Comparison of ENCODE assay signal across 1 cellular context in genomic region chr4:125062079-125062478, GRCh38.
TF ChIP-seq lines count a peak whose summit lies in the region.

No MANE protein-coding gene starts in this region.

TF ChIP-seq in GM23338, 12 proteins besides CTCF, POLR2A, EP300 and RAD21 (continued from another document):
- TF ChIP-seq REST (IDR thresholded peaks at IDR 0.05; ENCODE audit: unreplicated experiment), result no peak
- no peak for TF ChIP-seq POLR2AphosphoS5 (IDR thresholded peaks at IDR 0.05; ENCODE audit: low read depth)
- TF ChIP-seq STAT1 (IDR thresholded peaks at IDR 0.05; ENCODE audit: unreplicated experiment), result no peak
- TF ChIP-seq CREB1 (CRISPR knock-in tag; IDR thresholded peaks at IDR 0.05; ENCODE audit: low read depth), result no peak
- no peak for TF ChIP-seq NANOG (IDR thresholded peaks at IDR 0.05; ENCODE audit: borderline replicate concordance)
- TF ChIP-seq ZNF462 (CRISPR knock-in tag; IDR thresholded peaks at IDR 0.05), result no peak
- TF ChIP-seq ZNF114 (CRISPR knock-in tag; IDR thresholded peaks at IDR 0.05), result no peak
- TF ChIP-seq ETS1 (IDR thresholded peaks at IDR 0.05), result no peak
- no peak for TF ChIP-seq EZH2phosphoT487 (IDR thresholded peaks at IDR 0.05; ENCODE audit: unreplicated experiment)
- no peak for TF ChIP-seq EZH2 (IDR thresholded peaks at IDR 0.05; ENCODE audit: low read depth, unreplicated experiment)
- TF ChIP-seq ZNF331 (CRISPR knock-in tag; IDR thresholded peaks at IDR 0.05; ENCODE audit: low read depth), result no peak
